16 cellular contexts compared by ENCODE assay signal in genomic region chr2:37244017-37244416, GRCh38. TPM values are rescaled to one million over a fixed set of nuclear protein-coding genes. Genes with fewer than 3 reads are reported as not detected.
DNase-seq lines count a peak whose midpoint lies in the region; ATAC-seq, FAIRE-seq and TF ChIP-seq lines count a peak whose summit lies in the region.
"Had no signal": no experiment of that assay in that cellular context is flagged by ENCODE, and none has a peak within 500 bp of the region (broad histone marks: within the 10 kb centered on the region; RNA-seq: fewer than 3 reads in every experiment).

No MANE protein-coding gene starts in this region.

- H3K4me1 ChIP-seq in GM12878 (ENCODE audit: control insufficient read depth, insufficient read depth, low read length), result peaks cover 6% of the 10 kb centered on the region
- no peaks in the 10 kb centered on the region for H3K4me1 ChIP-seq in mucosa of descending colon (ENCODE audit: low read depth)
- H3K4me1 ChIP-seq: upper lobe of right lung had no signal

- H2AFZ ChIP-seq in GM12878 (ENCODE audit: control insufficient read depth, low read depth, low read length), result no peak overlapping the region

- no peaks in the 10 kb centered on the region for H3K27me3 ChIP-seq in GM12878 (replicated peaks in 1 of 2; ENCODE audit: control insufficient read depth in 2 of 2, insufficient read depth in 2 of 2, low read length in 1 of 2)
- H3K27me3 ChIP-seq: upper lobe of right lung had no signal

- H3K9me3 ChIP-seq in GM12878 (replicated peaks; ENCODE audit: control insufficient read depth, insufficient read depth, low read length) (no peaks in the 10 kb centered on the region), mucosa of descending colon (no peaks in the 10 kb centered on the region)
- H3K9me3 ChIP-seq: upper lobe of right lung had no signal

- H3K36me3 Mint-ChIP-seq in activated CD4-positive, alpha-beta T cell treated with anti-CD3 and anti-CD28 coated beads, Interleukin-2, amount 10 ng/mL, durations not matched to agents 24 days and 14 days (ENCODE audit: low read depth), result peaks cover 66% of the 10 kb centered on the region
- H3K36me3 Mint-ChIP-seq in immature natural killer cell, result peaks cover 22 to 46% (median 29%) of the 10 kb centered on the region in 3 donors

- no peaks in the 10 kb centered on the region for H4K20me1 ChIP-seq in GM12878 (ENCODE audit: control insufficient read depth, insufficient read depth)

- H3K4me2 ChIP-seq in GM12878 (ENCODE audit: control insufficient read depth, insufficient read depth), result no peak overlapping the region

- H3K4me1 Mint-ChIP-seq in activated CD4-positive, alpha-beta T cell treated with anti-CD3 and anti-CD28 coated beads, Interleukin-2, amount 10 ng/mL, durations not matched to agents 24 days and 14 days, result peaks cover 9% of the 10 kb centered on the region
- no peaks in the 10 kb centered on the region for H3K4me1 Mint-ChIP-seq in immature natural killer cell

- FAIRE-seq in GM12878 (lab: Jason Lieb, UNC), result peak; percentile 89
- FAIRE-seq: A204.1 had no signal

- TF ChIP-seq RAD21 in GM12878 (IDR thresholded peaks at IDR 0.05; ENCODE audit: insufficient read depth, low read depth, low read length), result no peak

- TF ChIP-seq CTCF in GM12878 (IDR thresholded peaks at IDR 0.05 in 2 of 3, conservative IDR thresholded peaks at IDR 0.05 in 1 of 3; ENCODE audit: control insufficient read depth in 2 of 3, extremely low read depth in 1 of 3, insufficient read depth in 1 of 3, low read depth in 3 of 3, low read length in 3 of 3) (no peak), mucosa of descending colon (IDR thresholded peaks at IDR 0.05) (no peak)

- POLR2A ChIA-PET in GM12878 (lab: Charles Lee), result interaction anchor here (1.2 kb wide), 1 partner anchor 13 kb away, joined by 4 read pairs; the partner anchor contains the start of genes CEBPZ and NDUFAF7

- CTCF ChIA-PET in GM12878 (lab: Yijun Ruan, JAX), result interaction anchor here (0.5 to 1.8 kb wide), 2 partner anchors 10 to 1293 kb away, joined by 3 to 8 read pairs; no protein-coding TSS in a partner anchor

- H3K27ac Mint-ChIP-seq in activated CD4-positive, alpha-beta T cell treated with anti-CD3 and anti-CD28 coated beads, Interleukin-2, amount 10 ng/mL, durations not matched to agents 24 days and 14 days, result peak overlapping the region; percentile 74
- H3K27ac Mint-ChIP-seq in immature natural killer cell, result no peak overlapping the region
- H3K27ac Mint-ChIP-seq: HFFc6 had no signal

- SMC1A ChIA-PET in GM12878 (lab: Charles Lee; ENCODE audit: uncharacterized antibody, unreplicated experiment), result interaction anchor here (0.6 to 1.3 kb wide), 5 partner anchors 10 to 122 kb away, joined by 3 to 4 read pairs (median 3); no protein-coding TSS in a partner anchor

- H3K27ac ChIP-seq in GM12878 (ENCODE audit: control insufficient read depth, insufficient read depth), result no peak overlapping the region
- H3K27ac ChIP-seq: SK-N-MC, upper lobe of right lung had no signal

- H3K36me3 ChIP-seq in GM12878 (ENCODE audit: control insufficient read depth in 2 of 2, insufficient read depth in 2 of 2, low read length in 1 of 2) (peaks cover 2 to 29% of the 10 kb centered on the region in 2 experiments), mucosa of descending colon (ENCODE audit: low read depth) (no peaks in the 10 kb centered on the region)

- no peak for TF ChIP-seq EP300 in GM12878 (IDR thresholded peaks at IDR 0.05; ENCODE audit: borderline replicate concordance in 1 of 2, control insufficient read depth in 1 of 2, low read depth in 2 of 2, low read length in 2 of 2)

- BruUV-seq in GM12878 (replicated peaks; lab: Mats Ljungman, UMichigan), result no TSS peak

- H3K79me2 ChIP-seq in GM12878 (ENCODE audit: control insufficient read depth, insufficient read depth, low read length), result no peaks in the 10 kb centered on the region

- TF ChIP-seq POLR2A in GM12878 (IDR thresholded peaks at IDR 0.05; ENCODE audit: low read depth, low read length), result no peak

- no peaks in the 10 kb centered on the region for H3K27me3 Mint-ChIP-seq in activated CD4-positive, alpha-beta T cell treated with anti-CD3 and anti-CD28 coated beads, Interleukin-2, amount 10 ng/mL, durations not matched to agents 24 days and 14 days
- H3K27me3 Mint-ChIP-seq in immature natural killer cell (ENCODE audit: low read depth in 3 of 3), result no peaks in the 10 kb centered on the region

- ATAC-seq in GM19455 (IDR thresholded peaks at IDR 0.05; ENCODE audit: unreplicated experiment) (peak; percentile 96), HG02973 (IDR thresholded peaks at IDR 0.05; ENCODE audit: unreplicated experiment) (peak; percentile 68), GM12878 (peak; percentile 97), mucosa of descending colon (no peak)
- ATAC-seq: upper lobe of right lung had no signal

- peak; percentile 60 for DNase-seq in activated CD4-positive, alpha-beta T cell treated with anti-CD3 and anti-CD28 coated beads, Interleukin-2, amount 10 ng/mL, durations not matched to agents 24 days and 14 days
- no peak for DNase-seq in activated CD4-positive, alpha-beta T cell treated with anti-CD3 and anti-CD28 coated beads for 4 hours
- peak; percentile 23 for DNase-seq in GM12878 (ENCODE audit: low read depth, low spot score)
- DNase-seq in immature natural killer cell, result no peak
- DNase-seq in NCI-H446 treated with DMSO at 0.1 percent for 48 hours (lab: John Stamatoyannopoulos, UW), result no peak
- no peak for DNase-seq in mucosa of descending colon
- DNase-seq: HFFc6, NCI-H446, upper lobe of right lung had no signal

- in situ Hi-C loops in GM12878 (cut with MboI), result no loop called here

- no peaks in the 10 kb centered on the region for H3K9me3 Mint-ChIP-seq in activated CD4-positive, alpha-beta T cell treated with anti-CD3 and anti-CD28 coated beads, Interleukin-2, amount 10 ng/mL, durations not matched to agents 24 days and 14 days
- H3K9me3 Mint-ChIP-seq in immature natural killer cell, result no peaks in the 10 kb centered on the region
- H3K9me3 Mint-ChIP-seq: HFFc6 had no signal

- intact Hi-C loops in activated CD4-positive, alpha-beta T cell treated with anti-CD3 and anti-CD28 coated beads, Interleukin-2, amount 10 ng/mL, durations not matched to agents 24 days and 14 days (cut with micrococcal nuclease), result loop anchor here (1.0 kb wide), 1 partner anchor 13 kb away; the partner anchor contains the start of genes CEBPZ and NDUFAF7
- intact Hi-C loops in GM12878 (cut with micrococcal nuclease; ENCODE audit: unreplicated experiment) (no loop called here), mucosa of descending colon (cut with DNase I, micrococcal nuclease) (no loop called here)

- H3K4me3 Mint-ChIP-seq in activated CD4-positive, alpha-beta T cell treated with anti-CD3 and anti-CD28 coated beads, Interleukin-2, amount 10 ng/mL, durations not matched to agents 24 days and 14 days, result peak overlapping the region; percentile 31
- H3K4me3 Mint-ChIP-seq in immature natural killer cell, result no peak overlapping the region
- H3K4me3 Mint-ChIP-seq: HFFc6 had no signal

- WGBS in GM12878 (ENCODE audit: insufficient coverage, insufficient replicate concordance, low lambda C conversion rate, missing lambda C conversion rate), result under 1% methylated on average over 4 of the region's 4 CpGs

- H3K4me3 ChIP-seq in GM12878 (no peak overlapping the region), mucosa of descending colon (no peak overlapping the region)
- H3K4me3 ChIP-seq: SK-N-MC, upper lobe of right lung had no signal

- RAD21 ChIA-PET in GM12878 (lab: Charles Lee; ENCODE audit: unreplicated experiment), result no interaction called here

- H3K9ac ChIP-seq in GM12878 (ENCODE audit: control insufficient read depth, insufficient read depth, low read length), result no peak overlapping the region

RNA-seq across cellular contexts. Expression of gene NDUFAF7, which starts 12.6 kb away (rescaled TPM):
- 24.3 and 28.9 TPM in 2 replicates for total RNA-seq in activated CD4-positive, alpha-beta T cell treated with anti-CD3 and anti-CD28 coated beads, Interleukin-2, amount 10 ng/mL, durations not matched to agents 24 days and 14 days
- 50.1 and 55.2 TPM in 2 replicates for total RNA-seq in GM12878 (2013; cell fraction: nucleolus; rRNA removed)
- total RNA-seq in GM12878 (2014; rRNA removed) (16.6 and 22.0 TPM in 2 replicates), GM12878 (2014; rRNA removed; fragmentation: Illumina TruSeq; extraction: Trizol) (25.3 and 26.6 TPM in 2 replicates), GM12878 (2021) (17.1 and 21.1 TPM in 2 replicates), mucosa of descending colon (10 to 100 TPM; 13.2 to 21.6 (median 14.0) TPM)
- polyA plus RNA-seq in GM12878 (2011; ENCODE audit: low read depth), result 14.5 TPM
- polyA plus RNA-seq in GM12878 (2011; rRNA removed) (39.5 and 57.4 TPM in 2 replicates), GM12878 (2014; fragmentation: Illumina TruSeq; extraction: Trizol) (26.6 and 31.2 TPM in 2 replicates), GM12878 (2014; fragmentation: Nextera tagmentation; extraction: Ambion mirVana) (10 to 100 TPM; 18.3 to 25.0 TPM), GM12878 (2014; rRNA removed) (21.2 and 30.0 TPM in 2 replicates), GM12878 (2016; fragmentation: Nextera tagmentation; extraction: Ambion mirVana) (10 to 100 TPM; 23.2 to 23.6 TPM), immature natural killer cell (1 to 10 TPM; 5.9 to 8.1 (median 7.7) TPM)
- 20.7 and 26.2 TPM in 2 replicates for polyA plus RNA-seq in GM12878 (2011; cell fraction: cytosol; rRNA removed)
- polyA plus RNA-seq in GM12878 (2011; cell fraction: nucleus; rRNA removed), result 61.1 and 71.0 TPM in 2 replicates
- polyA plus RNA-seq in GM12878 (2012), result 15.2 and 16.1 TPM in 2 replicates
- 18.0 and 20.8 TPM in 2 replicates for polyA minus RNA-seq in GM12878 (2011; rRNA and poly(A)+ RNA removed)
- 6.2 and 6.9 TPM in 2 replicates for polyA minus RNA-seq in GM12878 (2011; cell fraction: cytosol; rRNA and poly(A)+ RNA removed)
- 11.5 and 13.9 TPM in 2 replicates for polyA minus RNA-seq in GM12878 (2011; cell fraction: nucleus; rRNA and poly(A)+ RNA removed)

RNA-seq across cellular contexts. Expression of gene CEBPZ, which starts 12.6 kb away (rescaled TPM):
- 63.2 and 68.2 TPM in 2 replicates for total RNA-seq in activated CD4-positive, alpha-beta T cell treated with anti-CD3 and anti-CD28 coated beads, Interleukin-2, amount 10 ng/mL, durations not matched to agents 24 days and 14 days
- total RNA-seq in GM12878 (2013; cell fraction: nucleolus; rRNA removed), result 63.8 and 68.2 TPM in 2 replicates
- total RNA-seq in GM12878 (2014; rRNA removed) (38.0 and 46.3 TPM in 2 replicates), GM12878 (2014; rRNA removed; fragmentation: Illumina TruSeq; extraction: Trizol) (77.3 and 89.2 TPM in 2 replicates), GM12878 (2021) (57.6 and 62.0 TPM in 2 replicates), mucosa of descending colon (10 to 100 TPM; 30.8 to 51.5 (median 32.8) TPM)
- 30.7 TPM for polyA plus RNA-seq in GM12878 (2011; ENCODE audit: low read depth)
- polyA plus RNA-seq in GM12878 (2011; rRNA removed) (29.4 and 48.4 TPM in 2 replicates), GM12878 (2014; fragmentation: Illumina TruSeq; extraction: Trizol) (60.1 and 76.4 TPM in 2 replicates), GM12878 (2014; fragmentation: Nextera tagmentation; extraction: Ambion mirVana) (10 to 100 TPM; 38.2 to 69.6 TPM), GM12878 (2014; rRNA removed) (33.0 and 36.1 TPM in 2 replicates), GM12878 (2016; fragmentation: Nextera tagmentation; extraction: Ambion mirVana) (10 to 100 TPM; 43.2 to 55.7 TPM), immature natural killer cell (10 to 100 TPM; 16.2 to 28.9 (median 24.9) TPM)
- polyA plus RNA-seq in GM12878 (2011; cell fraction: cytosol; rRNA removed), result 7.6 and 8.6 TPM in 2 replicates
- 14.6 and 20.9 TPM in 2 replicates for polyA plus RNA-seq in GM12878 (2011; cell fraction: nucleus; rRNA removed)
- 37.7 and 42.8 TPM in 2 replicates for polyA plus RNA-seq in GM12878 (2012)
- 20.3 and 30.2 TPM in 2 replicates for polyA minus RNA-seq in GM12878 (2011; rRNA and poly(A)+ RNA removed)
- 9.1 and 13.0 TPM in 2 replicates for polyA minus RNA-seq in GM12878 (2011; cell fraction: cytosol; rRNA and poly(A)+ RNA removed)
- polyA minus RNA-seq in GM12878 (2011; cell fraction: nucleus; rRNA and poly(A)+ RNA removed), result 17.2 and 18.6 TPM in 2 replicates

RNA-seq across cellular contexts. Expression of gene CEBPZOS, which starts 47.7 kb away (rescaled TPM):
- total RNA-seq in activated CD4-positive, alpha-beta T cell treated with anti-CD3 and anti-CD28 coated beads, Interleukin-2, amount 10 ng/mL, durations not matched to agents 24 days and 14 days, result 43.4 and 46.6 TPM in 2 replicates
- total RNA-seq in GM12878 (2013; cell fraction: nucleolus; rRNA removed), result 38.8 and 41.9 TPM in 2 replicates
- total RNA-seq in GM12878 (2014; rRNA removed), result 28.1 and 31.2 TPM in 2 replicates
- 26.5 and 27.1 TPM in 2 replicates for total RNA-seq in GM12878 (2014; rRNA removed; fragmentation: Illumina TruSeq; extraction: Trizol)
- 32.1 and 33.2 TPM in 2 replicates for total RNA-seq in GM12878 (2021)
- polyA plus RNA-seq in GM12878 (2011; ENCODE audit: low read depth), result 19.9 TPM
- 47.8 and 73.5 TPM in 2 replicates for polyA plus RNA-seq in GM12878 (2011; rRNA removed)
- polyA plus RNA-seq in GM12878 (2011; cell fraction: cytosol; rRNA removed), result 25.4 and 29.8 TPM in 2 replicates
- 15.9 and 16.6 TPM in 2 replicates for polyA plus RNA-seq in GM12878 (2011; cell fraction: nucleus; rRNA removed)
- 24.8 and 30.7 TPM in 2 replicates for polyA plus RNA-seq in GM12878 (2012)
- polyA plus RNA-seq in GM12878 (2014; fragmentation: Illumina TruSeq; extraction: Trizol), result 41.3 and 46.2 TPM in 2 replicates
- polyA plus RNA-seq in GM12878 (2014; fragmentation: Nextera tagmentation; extraction: Ambion mirVana), result 10 to 100 TPM; 22.9 to 50.8 TPM
- 44.3 and 48.5 TPM in 2 replicates for polyA plus RNA-seq in GM12878 (2014; rRNA removed)
- polyA plus RNA-seq in GM12878 (2016; fragmentation: Nextera tagmentation; extraction: Ambion mirVana), result 10 to 100 TPM; 36.8 to 47.9 TPM
- 12.5 and 15.9 TPM in 2 replicates for polyA minus RNA-seq in GM12878 (2011; rRNA and poly(A)+ RNA removed)
- polyA minus RNA-seq in GM12878 (2011; cell fraction: cytosol; rRNA and poly(A)+ RNA removed), result 3.5 and 7.3 TPM in 2 replicates
- 8.2 and 18.1 TPM in 2 replicates for polyA minus RNA-seq in GM12878 (2011; cell fraction: nucleus; rRNA and poly(A)+ RNA removed)
- 10 to 100 TPM; 37.6 to 45.4 (median 44.9) TPM for polyA plus RNA-seq in immature natural killer cell
- total RNA-seq in mucosa of descending colon, result 10 to 100 TPM; 34.2 to 50.5 (median 37.8) TPM

RNA-seq across cellular contexts. Expression of gene SULT6B1, which starts 55.5 kb away (rescaled TPM):
- not detected in 2 replicates for total RNA-seq in activated CD4-positive, alpha-beta T cell treated with anti-CD3 and anti-CD28 coated beads, Interleukin-2, amount 10 ng/mL, durations not matched to agents 24 days and 14 days
- not detected in 2 replicates for total RNA-seq in GM12878 (2013; cell fraction: nucleolus; rRNA removed)
- total RNA-seq in GM12878 (2014; rRNA removed), result not detected in 2 replicates
- total RNA-seq in GM12878 (2014; rRNA removed; fragmentation: Illumina TruSeq; extraction: Trizol), result not detected in 2 replicates
- not detected in 2 replicates for total RNA-seq in GM12878 (2021)
- not detected for polyA plus RNA-seq in GM12878 (2011; ENCODE audit: low read depth)
- polyA plus RNA-seq in GM12878 (2011; rRNA removed), result not detected in 2 replicates
- polyA plus RNA-seq in GM12878 (2011; cell fraction: cytosol; rRNA removed), result not detected in 2 replicates
- polyA plus RNA-seq in GM12878 (2011; cell fraction: nucleus; rRNA removed), result not detected in 2 replicates
- polyA plus RNA-seq in GM12878 (2012), result not detected in 2 replicates
- polyA plus RNA-seq in GM12878 (2014; fragmentation: Illumina TruSeq; extraction: Trizol), result not detected in 2 replicates
- polyA plus RNA-seq in GM12878 (2014; fragmentation: Nextera tagmentation; extraction: Ambion mirVana), result not detected
- not detected in 2 replicates for polyA plus RNA-seq in GM12878 (2014; rRNA removed)
- not detected for polyA plus RNA-seq in GM12878 (2016; fragmentation: Nextera tagmentation; extraction: Ambion mirVana)
- not detected in 2 replicates for polyA minus RNA-seq in GM12878 (2011; rRNA and poly(A)+ RNA removed)
- not detected in 2 replicates for polyA minus RNA-seq in GM12878 (2011; cell fraction: cytosol; rRNA and poly(A)+ RNA removed)
- not detected in 2 replicates for polyA minus RNA-seq in GM12878 (2011; cell fraction: nucleus; rRNA and poly(A)+ RNA removed)
- not detected for polyA plus RNA-seq in immature natural killer cell
- total RNA-seq in mucosa of descending colon, result not detected
- total RNA-seq: glomerular endothelial cell, HFFc6, LHCN-M2, lung microvascular endothelial cell, upper lobe of right lung had no signal

Comparison
In these comparisons a context has a peak if more than half of its experiments do, and no peak if none do; other contexts are left out.
1. DNase-seq: peak in activated CD4-positive, alpha-beta T cell treated with anti-CD3 and anti-CD28 coated beads, Interleukin-2, amount 10 ng/mL, durations not matched to agents 24 days and 14 days (single experiment) and GM12878 (single experiment); none in activated CD4-positive, alpha-beta T cell treated with anti-CD3 and anti-CD28 coated beads for 4 hours (0 of 2), immature natural killer cell (0 of 3), NCI-H446 treated with DMSO at 0.1 percent for 48 hours (single experiment) and mucosa of descending colon (0 of 3).